ENCODE assay signal across 8 cellular contexts in the genomic region with DNA sequence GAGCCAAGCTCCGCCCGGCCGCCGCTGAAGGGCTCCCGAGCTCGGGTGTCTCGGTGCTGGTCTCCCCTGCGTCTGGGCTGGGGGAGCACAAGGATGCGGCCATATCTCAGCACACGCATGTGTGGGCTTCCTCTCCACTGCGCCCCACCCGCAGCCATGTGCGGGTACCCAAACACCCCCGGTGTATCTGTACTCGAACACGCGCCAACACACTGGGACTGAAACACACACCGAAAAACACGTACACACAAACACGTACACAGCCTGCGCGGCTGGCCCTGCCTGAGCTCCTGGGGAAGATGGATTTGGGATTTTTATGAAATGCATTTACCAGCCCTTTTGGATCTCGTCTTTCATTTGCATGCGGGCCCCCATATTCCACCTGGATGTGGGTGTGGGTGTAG. TPM values are rescaled to one million over a fixed set of nuclear protein-coding genes. Genes with fewer than 3 reads are reported as not detected.
DNase-seq lines count a peak whose midpoint lies in the region; ATAC-seq, FAIRE-seq and TF ChIP-seq lines count a peak whose summit lies in the region.

No MANE protein-coding gene starts in this region.

- H3K4me3 Mint-ChIP-seq in HFFc6: peak overlapping the region; percentile 99
- H3K4me3 Mint-ChIP-seq in astrocyte (ENCODE audit: unreplicated experiment): peak overlapping the region; percentile 86
- peak overlapping the region; percentile 47 to 55 for H3K4me3 Mint-ChIP-seq in stimulated activated naive B cell treated with anti-CD40 and anti-IgM and Interleukin-4, amounts not matched to agents 10 μg/mL and 1 μg/mL and 100 μg/mL, for 72 hours

- H3K4me1 Mint-ChIP-seq in HFFc6 (ENCODE audit: low read depth) (peaks cover 48% of the 10 kb centered on the region), astrocyte (ENCODE audit: low read depth, unreplicated experiment) (peaks cover 3% of the 10 kb centered on the region)
- H3K4me1 Mint-ChIP-seq in stimulated activated naive B cell treated with anti-CD40 and anti-IgM and Interleukin-4, amounts not matched to agents 10 μg/mL and 1 μg/mL and 100 μg/mL, for 72 hours: peaks cover 26 to 55% of the 10 kb centered on the region in 2 donors

- H3K27ac ChIP-seq in astrocyte (ENCODE audit: low read depth, low read length) (peak overlapping the region; percentile 83), kidney (ENCODE audit: low read depth in 2 of 2, low read length in 2 of 2) (peak overlapping the region in 1 of 2 donors; percentile 43)

- TF ChIP-seq CTCF in HFFc6 (IDR thresholded peaks at IDR 0.05) (no peak), astrocyte (IDR thresholded peaks at IDR 0.05; ENCODE audit: insufficient read depth, low read depth, low read length) (no peak), kidney (IDR thresholded peaks at IDR 0.05; ENCODE audit: borderline replicate concordance, extremely low read depth, insufficient read depth) (no peak)

- peak overlapping the region; percentile 83 for H2AFZ ChIP-seq in astrocyte (ENCODE audit: low read depth, low read length)

- H3K79me2 ChIP-seq in astrocyte (ENCODE audit: insufficient read depth, low read length): peaks cover 40% of the 10 kb centered on the region

- H3K4me3 ChIP-seq in astrocyte (ENCODE audit: insufficient read depth, low read depth, low read length): peak overlapping the region; percentile 67
- H3K4me3 ChIP-seq in kidney (ENCODE audit: low read length in 2 of 2): peak overlapping the region; percentile 16 to 78

- H3K27me3 Mint-ChIP-seq in HFFc6 (ENCODE audit: insufficient read depth) (peaks cover 31% of the 10 kb centered on the region), astrocyte (ENCODE audit: low read depth, unreplicated experiment) (peaks cover 92% of the 10 kb centered on the region)
- H3K27me3 Mint-ChIP-seq in stimulated activated naive B cell treated with anti-CD40 and anti-IgM and Interleukin-4, amounts not matched to agents 10 μg/mL and 1 μg/mL and 100 μg/mL, for 72 hours: peaks cover 84 to 92% of the 10 kb centered on the region in 2 donors

- FAIRE-seq in astrocyte (lab: Jason Lieb, UNC): no peak
- FAIRE-seq in kidney (lab: Jason Lieb, UNC): no peak

- H3K27ac Mint-ChIP-seq in HFFc6 (peak overlapping the region; percentile 100), astrocyte (ENCODE audit: unreplicated experiment) (no peak overlapping the region)
- peak overlapping the region; percentile 42 for H3K27ac Mint-ChIP-seq in stimulated activated naive B cell treated with anti-CD40 and anti-IgM and Interleukin-4, amounts not matched to agents 10 μg/mL and 1 μg/mL and 100 μg/mL, for 72 hours

- no peak for ATAC-seq in stimulated activated naive B cell treated with anti-CD40 and anti-IgM and Interleukin-4, amounts not matched to agents 10 μg/mL and 1 μg/mL and 100 μg/mL, for 72 hours (replicated peaks)
- no peak for ATAC-seq in HG03354 (IDR thresholded peaks at IDR 0.05; ENCODE audit: poor library complexity, severe bottlenecking, unreplicated experiment)

- no peaks in the 10 kb centered on the region for H3K9me3 ChIP-seq in astrocyte (ENCODE audit: insufficient read depth, low read depth, low read length)
- H3K9me3 ChIP-seq in kidney (ENCODE audit: control insufficient read depth in 1 of 2, low read length in 2 of 2): no peaks in the 10 kb centered on the region

- H3K4me2 ChIP-seq in astrocyte (ENCODE audit: low read length): peak overlapping the region; percentile 93

- H3K4me1 ChIP-seq in astrocyte (ENCODE audit: insufficient read depth, low read length) (peaks cover 18% of the 10 kb centered on the region), kidney (ENCODE audit: control insufficient read depth in 1 of 2, insufficient read depth in 1 of 2, low read depth in 1 of 2, low read length in 2 of 2) (peaks cover 0 to 5% of the 10 kb centered on the region in 2 donors)

- H3K9ac ChIP-seq in astrocyte (ENCODE audit: low read length) (peak overlapping the region; percentile 98), kidney (ENCODE audit: low read length in 2 of 2) (peak overlapping the region in 1 of 2 donors; percentile 61)

- intact Hi-C loops in kidney (cut with DNase I): no loop called here

- DNase-seq in HFFc6 (no peak), astrocyte (ENCODE audit: low read depth) (no peak), kidney (no peak), NCI-H524 treated with DMSO at 0.1 percent for 48 hours (lab: John Stamatoyannopoulos, UW) (no peak), NCI-H146 treated with DMSO at 0.1 percent for 48 hours (lab: John Stamatoyannopoulos, UW; ENCODE audit: unreplicated experiment) (no peak)
- DNase-seq in stimulated activated naive B cell treated with anti-CD40 and anti-IgM and Interleukin-4, amounts not matched to agents 10 μg/mL and 1 μg/mL and 100 μg/mL, for 72 hours: no peak
- DNase-seq in central memory CD4-positive, alpha-beta T cell: no peak

- peaks cover 40% of the 10 kb centered on the region for H3K27me3 ChIP-seq in astrocyte (ENCODE audit: insufficient read depth, low read length)

- peaks cover 32% of the 10 kb centered on the region for H4K20me1 ChIP-seq in astrocyte (ENCODE audit: insufficient read depth, low read length)

- H3K9me3 Mint-ChIP-seq in HFFc6 (peaks cover 34% of the 10 kb centered on the region), astrocyte (ENCODE audit: unreplicated experiment) (peaks cover 26% of the 10 kb centered on the region)
- peaks cover 2 to 7% of the 10 kb centered on the region in 2 donors for H3K9me3 Mint-ChIP-seq in stimulated activated naive B cell treated with anti-CD40 and anti-IgM and Interleukin-4, amounts not matched to agents 10 μg/mL and 1 μg/mL and 100 μg/mL, for 72 hours

- no peaks in the 10 kb centered on the region for H3K36me3 ChIP-seq in astrocyte (ENCODE audit: insufficient read depth, low read length)
- no peaks in the 10 kb centered on the region for H3K36me3 ChIP-seq in kidney (ENCODE audit: control insufficient read depth in 1 of 2, insufficient read depth in 2 of 2, low read length in 2 of 2)

- H3K36me3 Mint-ChIP-seq in HFFc6 (ENCODE audit: low read depth): peaks cover 42% of the 10 kb centered on the region
- H3K36me3 Mint-ChIP-seq in astrocyte (ENCODE audit: low read depth, unreplicated experiment): no peaks in the 10 kb centered on the region
- peaks cover 0 to 12% of the 10 kb centered on the region in 2 donors for H3K36me3 Mint-ChIP-seq in stimulated activated naive B cell treated with anti-CD40 and anti-IgM and Interleukin-4, amounts not matched to agents 10 μg/mL and 1 μg/mL and 100 μg/mL, for 72 hours

RNA-seq across cellular contexts. Expression of a gene that starts 0.9 kb away (rescaled TPM):
- 100 to 1,000 TPM; 108 to 145 (median 127) TPM for total RNA-seq in HFFc6 (2021; fragmentation: NEBNext Ultra II Directional; extraction: Animal tissue kit (Norgen Biotek cat#: 25700))
- total RNA-seq in astrocyte: 1.1 and 2.0 TPM in 2 replicates
- total RNA-seq in kidney: 18.0 TPM
- polyA plus RNA-seq in kidney (ENCODE audit: insufficient read depth, low read depth, low replicate concordance): 10.5 TPM
